27 cellular contexts compared by ENCODE assay signal in the genomic region with DNA sequence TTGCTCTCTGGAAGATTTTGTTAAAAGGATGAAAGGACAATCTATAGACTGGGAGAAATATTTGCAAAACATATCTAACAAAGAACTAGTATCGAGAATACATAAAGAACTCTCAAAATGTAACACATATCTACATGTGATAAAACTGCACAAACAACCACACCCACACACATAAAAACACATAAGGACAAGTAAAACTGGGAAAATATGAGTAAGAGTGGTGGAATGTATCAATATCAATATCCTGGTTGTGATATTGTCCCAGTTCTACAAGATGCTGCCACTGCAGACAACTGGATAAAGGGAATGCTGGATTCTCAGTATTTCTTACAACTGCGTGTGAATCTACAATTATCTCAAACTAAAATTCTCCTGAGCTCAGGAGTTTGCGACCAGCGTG. TPM values are rescaled to one million over a fixed set of nuclear protein-coding genes. Genes with fewer than 3 reads are reported as not detected.
A peak's percentile ranks its signal among the peaks of the same experiment; 100 is the strongest.
DNase-seq lines count a peak whose midpoint lies in the region; ATAC-seq lines count a peak whose summit lies in the region.
"Had no signal": no experiment of that assay in that cellular context is flagged by ENCODE, and none has a peak within 500 bp of the region (broad histone marks: within the 10 kb centered on the region; RNA-seq: fewer than 3 reads in every experiment).

No MANE protein-coding gene starts in this region.

- no peak overlapping the region for H3K9ac ChIP-seq in GM23248
- H3K9ac ChIP-seq: BLaER1 had no signal

- peaks cover 61% of the 10 kb centered on the region for H3K4me1 Mint-ChIP-seq in activated naive CD4-positive, alpha-beta T cell treated with anti-CD3 and anti-CD28 coated beads, Interleukin-2, amount 50 U/mL, for 24 hours
- H3K4me1 Mint-ChIP-seq in activated naive CD4-positive, alpha-beta T cell treated with anti-CD3 and anti-CD28 coated beads, Interleukin-2, amount 10 ng/mL, durations not matched to agents 7 days and 5 days: peaks cover 47% of the 10 kb centered on the region
- peaks cover 35% of the 10 kb centered on the region for H3K4me1 Mint-ChIP-seq in T-helper 17 cell

- H3K27ac ChIP-seq in GM23248 (no peak overlapping the region), epithelial cell of prostate (peak overlapping the region; percentile 68)
- H3K27ac ChIP-seq: BLaER1, SJCRH30 had no signal

- H3K27me3 ChIP-seq in GM23248 (replicated peaks; ENCODE audit: insufficient read depth): no peaks in the 10 kb centered on the region
- H3K27me3 ChIP-seq: BLaER1, SJCRH30 had no signal

- no peaks in the 10 kb centered on the region for H3K9me3 ChIP-seq in GM23248 (ENCODE audit: low read depth)
- H3K9me3 ChIP-seq in T-helper 17 cell (ENCODE audit: control insufficient read depth, low read length, poor library complexity, severe bottlenecking): no peaks in the 10 kb centered on the region
- H3K9me3 ChIP-seq: BLaER1, Caco-2, SJCRH30 had no signal

- no peaks in the 10 kb centered on the region for H3K9me2 ChIP-seq in GM23248 (ENCODE audit: insufficient read depth)

- no peaks in the 10 kb centered on the region for H3K27me3 Mint-ChIP-seq in activated naive CD4-positive, alpha-beta T cell treated with anti-CD3 and anti-CD28 coated beads, Interleukin-2, amount 50 U/mL, for 24 hours
- H3K27me3 Mint-ChIP-seq in activated naive CD4-positive, alpha-beta T cell treated with anti-CD3 and anti-CD28 coated beads, Interleukin-2, amount 10 ng/mL, durations not matched to agents 7 days and 5 days: no peaks in the 10 kb centered on the region
- no peaks in the 10 kb centered on the region for H3K27me3 Mint-ChIP-seq in T-helper 17 cell
- H3K27me3 Mint-ChIP-seq: CD4-positive, alpha-beta T cell had no signal

- no peaks in the 10 kb centered on the region for H4K20me1 ChIP-seq in GM23248 (ENCODE audit: insufficient read depth)

- H3K27ac Mint-ChIP-seq in activated naive CD4-positive, alpha-beta T cell treated with anti-CD3 and anti-CD28 coated beads, Interleukin-2, amount 50 U/mL, for 24 hours: peak overlapping the region; percentile 66
- no peak overlapping the region for H3K27ac Mint-ChIP-seq in activated naive CD4-positive, alpha-beta T cell treated with anti-CD3 and anti-CD28 coated beads, Interleukin-2, amount 10 ng/mL, durations not matched to agents 7 days and 5 days
- H3K27ac Mint-ChIP-seq in T-helper 17 cell: peak overlapping the region; percentile 39
- H3K27ac Mint-ChIP-seq: H9, HFFc6 had no signal

- no peak for ATAC-seq in T-helper 17 cell
- ATAC-seq in GM21381 (IDR thresholded peaks at IDR 0.05; ENCODE audit: unreplicated experiment): no peak
- ATAC-seq: GM12878, Panc1 had no signal

- peaks cover 30% of the 10 kb centered on the region; the same call in 1 of the 2 replicates for H3K36me3 ChIP-seq in GM23248 (ENCODE audit: low read depth)
- H3K36me3 ChIP-seq: SJCRH30 had no signal

- no peaks in the 10 kb centered on the region for H3K9me3 Mint-ChIP-seq in activated naive CD4-positive, alpha-beta T cell treated with anti-CD3 and anti-CD28 coated beads, Interleukin-2, amount 50 U/mL, for 24 hours
- no peaks in the 10 kb centered on the region for H3K9me3 Mint-ChIP-seq in activated naive CD4-positive, alpha-beta T cell treated with anti-CD3 and anti-CD28 coated beads, Interleukin-2, amount 10 ng/mL, durations not matched to agents 7 days and 5 days
- H3K9me3 Mint-ChIP-seq: CD4-positive, alpha-beta T cell; H9; HFFc6 had no signal

- no peak overlapping the region for H3K4me3 Mint-ChIP-seq in activated naive CD4-positive, alpha-beta T cell treated with anti-CD3 and anti-CD28 coated beads, Interleukin-2, amount 50 U/mL, for 24 hours
- H3K4me3 Mint-ChIP-seq in activated naive CD4-positive, alpha-beta T cell treated with anti-CD3 and anti-CD28 coated beads, Interleukin-2, amount 10 ng/mL, durations not matched to agents 7 days and 5 days: no peak overlapping the region
- H3K4me3 Mint-ChIP-seq in T-helper 17 cell: no peak overlapping the region
- H3K4me3 Mint-ChIP-seq: CD4-positive, alpha-beta T cell; H9; HFFc6 had no signal

- CTCF ChIA-PET in activated naive CD4-positive, alpha-beta T cell treated with anti-CD3 and anti-CD28 coated beads, Interleukin-2, amount 10 ng/mL, durations not matched to agents 7 days and 5 days (lab: Charles Lee): no interaction called here

- no peak for DNase-seq in activated naive CD4-positive, alpha-beta T cell treated with anti-CD3 and anti-CD28 coated beads, Interleukin-2, amount 10 ng/mL, durations not matched to agents 7 days and 5 days
- DNase-seq in GM23248: peak; percentile 7
- no peak for DNase-seq in T-helper 17 cell
- DNase-seq in epithelial cell of prostate (ENCODE audit: low read depth, low spot score): no peak
- no peak for DNase-seq in NCI-H69 (lab: John Stamatoyannopoulos, UW)
- DNase-seq in RKO (ENCODE audit: low spot score): no peak
- DNase-seq: ACHN; Caco-2; CD4-positive, alpha-beta T cell; DMS 273 treated with DMSO at 0.1 percent for 48 hours; DMS79 treated with DMSO at 0.1 percent for 48 hours; H9; HFFc6; KBM-7; NCI-H1092 treated with DMSO at 0.1 percent for 48 hours; NCI-H1436 treated with DMSO at 0.1 percent for 48 hours; NCI-H1930; NCI-H2227 treated with DMSO at 0.1 percent for 48 hours; NCI-H510A; NCI-H774; NK-92 treated with Interleukin-12 subunit alpha and Interleukin-12 subunit beta, amount 100 ng/mL, for 24 hours; SJCRH30 had no signal

- in situ Hi-C loops in GM23248 (cut with MboI): no loop called here

- H3K79me2 ChIP-seq in GM23248 (ENCODE audit: insufficient read depth): peaks cover 95% of the 10 kb centered on the region

- no peak overlapping the region for H3K4me3 ChIP-seq in GM23248
- H3K4me3 ChIP-seq: BLaER1, GM12878, SJCRH30 had no signal

- peaks cover 36% of the 10 kb centered on the region for H3F3A ChIP-seq in GM23248 (ENCODE audit: insufficient read depth)

- WGBS in GM23248 (ENCODE audit: low coverage in 1 of 2, low lambda C conversion rate in 2 of 2, missing lambda C conversion rate in 2 of 2), 2 experiments: 82 to 84% methylated on average over 4 of the region's 4 CpGs

- H2AFZ ChIP-seq in GM23248: no peak overlapping the region

- H3K4me1 ChIP-seq in GM23248 (ENCODE audit: insufficient read depth): peaks cover 15% of the 10 kb centered on the region
- H3K4me1 ChIP-seq: BLaER1, Caco-2, SJCRH30 had no signal

- H3K36me3 Mint-ChIP-seq in activated naive CD4-positive, alpha-beta T cell treated with anti-CD3 and anti-CD28 coated beads, Interleukin-2, amount 50 U/mL, for 24 hours: peaks cover 17% of the 10 kb centered on the region
- H3K36me3 Mint-ChIP-seq in activated naive CD4-positive, alpha-beta T cell treated with anti-CD3 and anti-CD28 coated beads, Interleukin-2, amount 10 ng/mL, durations not matched to agents 7 days and 5 days: peaks cover 55% of the 10 kb centered on the region
- peaks cover 2% of the 10 kb centered on the region for H3K36me3 Mint-ChIP-seq in T-helper 17 cell (ENCODE audit: low read depth)

- no peak overlapping the region for H3K4me2 ChIP-seq in GM23248 (ENCODE audit: unreplicated experiment)
- H3K4me2 ChIP-seq: BLaER1 had no signal

RNA-seq across cellular contexts. Expression of a gene that starts 9.3 kb away (rescaled TPM):
- total RNA-seq in GM23248 (2014; rRNA removed; shearing (Covaris generic)): 42.4 and 45.5 TPM in 2 replicates
- 43.3 and 49.2 TPM in 2 replicates for polyA plus RNA-seq in GM23248 (2016; fragmentation: Nextera tagmentation; extraction: Ambion mirVana)
- 10 to 100 TPM; 61.3 to 78.7 TPM for total RNA-seq in T-helper 17 cell

RNA-seq across cellular contexts. Expression of a gene that starts 45.9 kb away (rescaled TPM):
- total RNA-seq in GM23248 (2014; rRNA removed; shearing (Covaris generic)): 30.7 and 31.2 TPM in 2 replicates
- 54.7 and 55.1 TPM in 2 replicates for polyA plus RNA-seq in GM23248 (2016; fragmentation: Nextera tagmentation; extraction: Ambion mirVana)
- total RNA-seq in T-helper 17 cell: 10 to 100 TPM; 55.2 to 71.2 TPM
